In genomic region chr10:34739915-34740314, GRCh38 we compare ENCODE assay signal across 8 cellular contexts.
DNase-seq lines count a peak whose midpoint lies in the region; ATAC-seq and TF ChIP-seq lines count a peak whose summit lies in the region.

No MANE protein-coding gene starts in this region.

- peaks cover 85% of the 10 kb centered on the region for H3K79me2 ChIP-seq in mammary epithelial cell (ENCODE audit: insufficient read depth, low read length)

- no peaks in the 10 kb centered on the region for H3K4me1 Mint-ChIP-seq in activated CD4-positive, alpha-beta T cell treated with anti-CD3 and anti-CD28 coated beads, Interleukin-2, amount 10 ng/mL, durations not matched to agents 24 days and 14 days

- intact Hi-C loops in mammary epithelial cell (cut with micrococcal nuclease) (no loop called here), left lung (cut with DNase I) (no loop called here)
- intact Hi-C loops in activated CD4-positive, alpha-beta T cell treated with anti-CD3 and anti-CD28 coated beads, Interleukin-2, amount 10 ng/mL, durations not matched to agents 24 days and 14 days (cut with micrococcal nuclease), result no loop called here

- no peaks in the 10 kb centered on the region for H3K9me3 Mint-ChIP-seq in activated CD4-positive, alpha-beta T cell treated with anti-CD3 and anti-CD28 coated beads, Interleukin-2, amount 10 ng/mL, durations not matched to agents 24 days and 14 days

- dilution Hi-C loops in mammary epithelial cell (cut with HindIII; ENCODE audit: low sequenced_read_pairs), result no loop called here

- H3K4me2 ChIP-seq in mammary epithelial cell (ENCODE audit: insufficient read depth, low read depth, low read length), result peak overlapping the region; percentile 82

- CTCF ChIA-PET in mammary epithelial cell (lab: Charles Lee; ENCODE audit: low non-redundant PET), result interaction anchor here (0.9 kb wide), 1 partner anchor 19 kb away, joined by 3 read pairs; no protein-coding TSS in a partner anchor

- no peaks in the 10 kb centered on the region for H4K20me1 ChIP-seq in mammary epithelial cell (ENCODE audit: insufficient read depth, low read length)

- peak overlapping the region in 2 of 3 experiments; percentile 8 to 19 for H3K4me3 ChIP-seq in mammary epithelial cell (replicated peaks in 1 of 3; ENCODE audit: insufficient read depth in 1 of 3, low read depth in 2 of 3, low read length in 3 of 3)
- H3K4me3 ChIP-seq in left lung, result no peak overlapping the region

- H3K9ac ChIP-seq in mammary epithelial cell (ENCODE audit: insufficient read depth, low read length), result peak overlapping the region; percentile 23

- DNase-seq in DMS153 (lab: John Stamatoyannopoulos, UW) (peak; percentile 58), NCI-H2107 treated with DMSO at 0.1 percent for 48 hours (lab: John Stamatoyannopoulos, UW; ENCODE audit: unreplicated experiment) (peak; percentile 92), mammary epithelial cell (peak; percentile 79), left lung (peak in 1 of 2 donors; percentile 70), SW480 (ENCODE audit: low spot score) (no peak)
- DNase-seq in activated CD4-positive, alpha-beta T cell treated with anti-CD3 and anti-CD28 coated beads, Interleukin-2, amount 10 ng/mL, durations not matched to agents 24 days and 14 days, result no peak

- H3K27ac Mint-ChIP-seq in activated CD4-positive, alpha-beta T cell treated with anti-CD3 and anti-CD28 coated beads, Interleukin-2, amount 10 ng/mL, durations not matched to agents 24 days and 14 days, result no peak overlapping the region

- TF ChIP-seq CTCF in mammary epithelial cell (conservative IDR thresholded peaks at IDR 0.05 in 1 of 2, IDR thresholded peaks at IDR 0.05 in 1 of 2; ENCODE audit: extremely low read depth in 1 of 2, insufficient read depth in 1 of 2, low read depth in 1 of 2, low read length in 2 of 2), result no peak
- TF ChIP-seq CTCF in left lung (IDR thresholded peaks at IDR 0.05), result no peak

- H3K9me3 ChIP-seq in mammary epithelial cell (replicated peaks; ENCODE audit: insufficient read depth, low read length) (no peaks in the 10 kb centered on the region), left lung (no peaks in the 10 kb centered on the region)

- H3K4me1 ChIP-seq in mammary epithelial cell (ENCODE audit: insufficient read depth, low read length) (peaks cover 49% of the 10 kb centered on the region), left lung (peaks cover 4 to 16% of the 10 kb centered on the region in 2 donors)

- H3K36me3 ChIP-seq in mammary epithelial cell (ENCODE audit: insufficient read depth, low read length) (no peaks in the 10 kb centered on the region), left lung (no peaks in the 10 kb centered on the region)

- BruUV-seq in mammary epithelial cell (replicated peaks; lab: Mats Ljungman, UMichigan), result no TSS peak

- ATAC-seq in left lung (peak; percentile 94), GM19463 (IDR thresholded peaks at IDR 0.05; ENCODE audit: unreplicated experiment) (no peak), HG03469 (IDR thresholded peaks at IDR 0.05; ENCODE audit: unreplicated experiment) (no peak)

- no peaks in the 10 kb centered on the region for H3K36me3 Mint-ChIP-seq in activated CD4-positive, alpha-beta T cell treated with anti-CD3 and anti-CD28 coated beads, Interleukin-2, amount 10 ng/mL, durations not matched to agents 24 days and 14 days (ENCODE audit: low read depth)

- WGBS in mammary epithelial cell (ENCODE audit: low coverage, missing lambda C conversion rate), result 3% methylated on average over 8 of the region's 9 CpGs

- no peaks in the 10 kb centered on the region for H3K27me3 ChIP-seq in mammary epithelial cell (ENCODE audit: insufficient read depth, low read length)
- no peaks in the 10 kb centered on the region for H3K27me3 ChIP-seq in left lung

- H3K4me3 Mint-ChIP-seq in activated CD4-positive, alpha-beta T cell treated with anti-CD3 and anti-CD28 coated beads, Interleukin-2, amount 10 ng/mL, durations not matched to agents 24 days and 14 days, result no peak overlapping the region

- in situ Hi-C loops in mammary epithelial cell (cut with MboI; ENCODE audit: low sequenced_read_pairs in 2 of 2), result no loop called here

- H2AFZ ChIP-seq in mammary epithelial cell (ENCODE audit: low read depth, low read length), result peak overlapping the region; percentile 29

- H3K27ac ChIP-seq in mammary epithelial cell (ENCODE audit: insufficient read depth, low read depth, low read length) (peak overlapping the region; percentile 20), left lung (peak overlapping the region in 1 of 2 donors; percentile 73)

- peaks cover 15% of the 10 kb centered on the region for H3K27me3 Mint-ChIP-seq in activated CD4-positive, alpha-beta T cell treated with anti-CD3 and anti-CD28 coated beads, Interleukin-2, amount 10 ng/mL, durations not matched to agents 24 days and 14 days

Comparison
In these comparisons a context has a peak if more than half of its experiments do, and no peak if none do; other contexts are left out.
1. DNase-seq: peak in DMS153 (single experiment), NCI-H2107 treated with DMSO at 0.1 percent for 48 hours (single experiment) and mammary epithelial cell (single experiment); none in activated CD4-positive, alpha-beta T cell treated with anti-CD3 and anti-CD28 coated beads, Interleukin-2, amount 10 ng/mL, durations not matched to agents 24 days and 14 days (single experiment) and SW480 (single experiment).
2. H3K4me3 ChIP-seq: peak in mammary epithelial cell (2 of 3); none in left lung (0 of 2).